ENCODE assay signal across 8 cellular contexts in the genomic region with DNA sequence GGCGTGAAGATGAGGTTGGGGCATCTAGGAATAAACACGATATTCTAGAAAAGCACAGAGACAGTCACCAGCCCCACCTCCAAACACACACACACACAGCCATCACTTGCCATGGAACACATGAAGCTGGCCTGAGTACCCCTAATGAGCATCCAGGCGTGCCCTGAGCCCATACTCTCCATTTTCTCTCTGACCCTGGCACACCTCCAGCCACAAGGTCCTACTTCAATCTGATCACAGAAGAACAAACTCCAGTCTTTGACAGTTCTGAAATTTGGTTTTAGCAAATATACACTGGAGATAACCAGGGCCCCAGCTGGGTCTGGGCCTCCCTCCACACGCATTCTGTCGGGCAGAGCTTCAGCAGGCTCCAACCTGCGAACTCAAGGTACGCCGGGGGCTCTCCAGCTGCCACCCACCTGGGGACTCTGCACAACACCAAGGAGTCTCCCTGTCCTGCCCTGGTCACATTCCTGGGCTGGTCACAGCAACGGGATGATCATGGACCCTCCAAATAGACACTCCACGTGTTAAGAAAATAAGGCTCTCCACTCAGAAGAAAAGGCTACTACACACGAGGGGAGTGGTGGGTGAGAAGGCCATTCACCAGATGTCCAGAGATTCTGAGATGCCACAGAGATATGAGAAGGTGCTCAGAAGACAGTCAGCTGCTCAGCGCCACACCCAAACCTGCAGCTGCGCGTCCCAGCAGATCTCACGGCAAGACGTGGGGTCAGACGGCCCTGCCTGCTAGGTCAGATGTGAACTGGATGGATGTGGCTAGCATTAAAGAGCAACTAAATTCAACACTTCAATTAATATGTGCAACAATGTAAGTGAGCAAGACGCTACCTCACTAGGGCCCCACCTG. TPM values are rescaled to one million over a fixed set of nuclear protein-coding genes. Genes with fewer than 3 reads are reported as not detected.
A peak's percentile ranks its signal among the peaks of the same experiment; 100 is the strongest.
DNase-seq lines count a peak whose midpoint lies in the region; ATAC-seq, FAIRE-seq and TF ChIP-seq lines count a peak whose summit lies in the region.

No MANE protein-coding gene starts in this region.

- no peak for FAIRE-seq in keratinocyte (lab: Jason Lieb, UNC)

- no peaks in the 10 kb centered on the region for H3K9me1 ChIP-seq in keratinocyte (ENCODE audit: control insufficient read depth, extremely low read depth, insufficient read depth, low read length)

- peaks cover 32% of the 10 kb centered on the region for H3K4me1 Mint-ChIP-seq in Calu3 (ENCODE audit: low read depth, unreplicated experiment)

- H3K36me3 Mint-ChIP-seq in Calu3 (ENCODE audit: insufficient read depth, unreplicated experiment): no peaks in the 10 kb centered on the region

- WGBS in upper lobe of left lung, 2 donors: 67 to 70% methylated on average over 17 to 18 of the region's 18 CpGs

- dilution Hi-C loops in keratinocyte (cut with MboI; ENCODE audit: extremely low pct_ligation_motif_present, low sequenced_read_pairs): no loop called here

- no peak overlapping the region for H2AFZ ChIP-seq in OCI-LY3 (ENCODE audit: low read depth, low read length)
- H2AFZ ChIP-seq in keratinocyte (ENCODE audit: control insufficient read depth, low read length): no peak overlapping the region

- no TSS peak for BruUV-seq in Calu3 (replicated peaks; lab: Mats Ljungman, UMichigan)

- no peaks in the 10 kb centered on the region for H3K9me3 ChIP-seq in OCI-LY3 (ENCODE audit: insufficient read depth, low read length)
- H3K9me3 ChIP-seq in keratinocyte (ENCODE audit: control insufficient read depth, low read depth, low read length): no peaks in the 10 kb centered on the region
- no peaks in the 10 kb centered on the region for H3K9me3 ChIP-seq in upper lobe of left lung

- H3K27me3 Mint-ChIP-seq in Calu3 (ENCODE audit: unreplicated experiment): no peaks in the 10 kb centered on the region

- H3K4me3 ChIP-seq in OCI-LY3 (ENCODE audit: low read length) (peak overlapping the region; percentile 46), keratinocyte (ENCODE audit: control insufficient read depth in 2 of 3, extremely low read depth in 1 of 3, insufficient read depth in 2 of 3, low read depth in 1 of 3, low read length in 3 of 3) (peak overlapping the region in 1 of 3 experiments; percentile 25), upper lobe of left lung (no peak overlapping the region)

- H3K27ac ChIP-seq in OCI-LY3 (ENCODE audit: low read length) (peak overlapping the region; percentile 87), keratinocyte (ENCODE audit: control insufficient read depth, insufficient read depth, low read length) (peak overlapping the region; percentile 75), upper lobe of left lung (peak overlapping the region; percentile 19 to 77 (median 70))

- peaks cover 40% of the 10 kb centered on the region for H3K4me1 ChIP-seq in OCI-LY3 (ENCODE audit: low read length)
- peaks cover 41% of the 10 kb centered on the region for H3K4me1 ChIP-seq in keratinocyte (ENCODE audit: control insufficient read depth, extremely low read depth, insufficient read depth, low read length)
- peaks cover 63 to 85% (median 78%) of the 10 kb centered on the region in 4 donors for H3K4me1 ChIP-seq in upper lobe of left lung

- H3K36me3 ChIP-seq in OCI-LY3 (replicated peaks; ENCODE audit: low read depth, low read length) (no peaks in the 10 kb centered on the region), keratinocyte (ENCODE audit: control insufficient read depth in 2 of 2, extremely low read depth in 1 of 2, insufficient read depth in 2 of 2, low read length in 2 of 2) (no peaks in the 10 kb centered on the region), upper lobe of left lung (peaks cover 0 to 6% (median 0%) of the 10 kb centered on the region in 4 donors)

- no peak for TF ChIP-seq POLR2A in upper lobe of left lung (IDR thresholded peaks at IDR 0.05)

- CTCF ChIA-PET in Calu3 (lab: Charles Lee): interaction anchor here (1.0 to 2.1 kb wide), 4 partner anchors 11 to 58 kb away, joined by 5 to 8 read pairs (median 6); a partner anchor contains a TSS

- ATAC-seq in GM21723 (IDR thresholded peaks at IDR 0.05; ENCODE audit: unreplicated experiment) (peak; percentile 22), upper lobe of left lung (ENCODE audit: low FRiP score in 2 of 2) (peak in 1 of 2 donors; percentile 44)

- peak overlapping the region; percentile 60 for H3K9ac ChIP-seq in OCI-LY3 (ENCODE audit: low read length)
- peak overlapping the region; percentile 14 for H3K9ac ChIP-seq in keratinocyte (ENCODE audit: control insufficient read depth, extremely low read depth, insufficient read depth, low read length)

- H4K20me1 ChIP-seq in OCI-LY3 (ENCODE audit: insufficient read depth, low read length) (peaks cover 21% of the 10 kb centered on the region), keratinocyte (ENCODE audit: control insufficient read depth, extremely low read depth, insufficient read depth, low read length) (peaks cover 4% of the 10 kb centered on the region)

- H3K79me2 ChIP-seq in OCI-LY3 (ENCODE audit: low read length) (peaks cover 76% of the 10 kb centered on the region), keratinocyte (ENCODE audit: control insufficient read depth, insufficient read depth, low read length) (peaks cover 65% of the 10 kb centered on the region)

- intact Hi-C loops in Calu3 (cut with micrococcal nuclease; ENCODE audit: unreplicated experiment): no loop called here

- TF ChIP-seq EP300 in upper lobe of left lung (IDR thresholded peaks at IDR 0.05): no peak

- TF ChIP-seq CTCF in Calu3 (IDR thresholded peaks at IDR 0.05; ENCODE audit: unreplicated experiment) (no peak), OCI-LY3 (IDR thresholded peaks at IDR 0.05; ENCODE audit: low read depth, low read length) (no peak), keratinocyte (optimal IDR thresholded peaks at IDR 0.05 in 1 of 3, IDR thresholded peaks at IDR 0.05 in 1 of 3, conservative IDR thresholded peaks at IDR 0.05 in 1 of 3; ENCODE audit: extremely low read depth in 1 of 3, insufficient read depth in 2 of 3, low read length in 3 of 3) (no peak), upper lobe of left lung (IDR thresholded peaks at IDR 0.05) (no peak)

- DNase-seq in Calu3 (no peak), keratinocyte (ENCODE audit: low read depth, low spot score) (no peak), upper lobe of left lung (no peak), T1000 (lab: John Stamatoyannopoulos, UW) (no peak), ureter (ENCODE audit: low spot score) (no peak), DMS53 (lab: John Stamatoyannopoulos, UW) (no peak)

- H3K9me3 Mint-ChIP-seq in Calu3 (ENCODE audit: low read depth, unreplicated experiment): no peaks in the 10 kb centered on the region

- peak overlapping the region; percentile 66 for H3K4me2 ChIP-seq in OCI-LY3 (ENCODE audit: low read length)
- H3K4me2 ChIP-seq in keratinocyte (ENCODE audit: control insufficient read depth, extremely low read depth, insufficient read depth, low read depth, low read length): peak overlapping the region; percentile 59

- H3K27ac Mint-ChIP-seq in Calu3 (ENCODE audit: unreplicated experiment): peak overlapping the region; percentile 30

- H3K4me3 Mint-ChIP-seq in Calu3 (ENCODE audit: low read depth, unreplicated experiment): peak overlapping the region; percentile 17

- H3K27me3 ChIP-seq in OCI-LY3 (ENCODE audit: low read depth, low read length) (no peaks in the 10 kb centered on the region), keratinocyte (ENCODE audit: control insufficient read depth, extremely low read depth, insufficient read depth, low read length) (no peaks in the 10 kb centered on the region), upper lobe of left lung (no peaks in the 10 kb centered on the region)

RNA-seq across cellular contexts. Expression of a gene that starts 57.0 kb away (rescaled TPM):
- 37.2 and 37.9 TPM in 2 replicates for total RNA-seq in Calu3 (2022)
- polyA plus RNA-seq in keratinocyte: 5.9 to 16.8 TPM (median 8.2 TPM) in 3 replicates
- 12.9 TPM for polyA plus RNA-seq in keratinocyte (2011; ENCODE audit: low read depth)
- polyA plus RNA-seq in keratinocyte (2011; cell fraction: cytosol; rRNA removed): 10.9 and 12.3 TPM in 2 replicates
- 24.4 and 25.3 TPM in 2 replicates for polyA plus RNA-seq in keratinocyte (2011; cell fraction: nucleus; rRNA removed)
- polyA plus RNA-seq in keratinocyte (2012; ENCODE audit: low replicate concordance): 19.9 and 21.2 TPM in 2 replicates
- polyA minus RNA-seq in keratinocyte: 3.5 to 6.1 TPM (median 5.5 TPM) in 3 replicates
- 7.5 TPM for polyA minus RNA-seq in keratinocyte (2011; cell fraction: cytosol; rRNA and poly(A)+ RNA removed)
- 6.1 and 8.4 TPM in 2 replicates for polyA minus RNA-seq in keratinocyte (2011; cell fraction: nucleus; rRNA and poly(A)+ RNA removed)
- 10 to 100 TPM in 5 of 6 donors, 1 to 10 TPM in 1; 9.9 to 28.9 (median 15.2) TPM for total RNA-seq in upper lobe of left lung
- total RNA-seq in ureter: 33.8 TPM
